In the genomic region with DNA sequence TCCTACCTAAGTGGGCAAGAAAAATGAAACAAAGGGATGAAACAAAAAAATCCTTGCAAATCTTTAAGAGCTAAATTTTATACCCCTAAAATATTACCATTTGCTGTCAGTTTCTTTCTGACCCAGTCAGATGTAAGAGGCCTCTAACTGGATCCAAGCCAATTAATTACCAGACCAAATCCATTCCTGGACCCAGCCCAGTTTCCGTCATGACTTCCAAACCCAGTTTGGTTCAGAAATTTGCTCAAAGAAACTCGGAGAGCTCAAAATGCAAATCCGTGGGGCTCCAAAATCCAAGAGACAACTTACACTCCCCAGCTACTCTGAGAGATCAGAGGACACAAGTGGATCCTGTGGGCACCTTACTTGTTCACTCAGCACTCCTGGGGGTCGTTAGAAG, we compare ENCODE assay signal across 22 cellular contexts. TPM values are rescaled to one million over a fixed set of nuclear protein-coding genes. Genes with fewer than 3 reads are reported as not detected.
DNase-seq lines count a peak whose midpoint lies in the region; ATAC-seq and TF ChIP-seq lines count a peak whose summit lies in the region.
"Had no signal": no experiment of that assay in that cellular context is flagged by ENCODE, and none has a peak within 500 bp of the region (broad histone marks: within the 10 kb centered on the region; RNA-seq: fewer than 3 reads in every experiment).

No MANE protein-coding gene starts in this region.

- no peak for TF ChIP-seq CTCF in right lobe of liver (IDR thresholded peaks at IDR 0.05)

- H3K9me3 ChIP-seq in right lobe of liver, result no peaks in the 10 kb centered on the region
- H3K9me3 ChIP-seq: A549, BE2C had no signal

- H3K36me3 ChIP-seq in right lobe of liver, result no peaks in the 10 kb centered on the region
- H3K36me3 ChIP-seq: BE2C had no signal

- intact Hi-C loops in right lobe of liver (cut with DNase I), result no loop called here

- no peak for ATAC-seq in right lobe of liver
- ATAC-seq: A549, GM12878, GM23338, HCT116 had no signal

- no peak overlapping the region for H3K27ac ChIP-seq in right lobe of liver
- H3K27ac ChIP-seq: A549; BLaER1 treated with 17β-estradiol and CSF1 and Interleukin-3, amounts not matched to agents 10 nM and 100 nM had no signal

- in situ Hi-C loops in G401 (cut with HindIII; ENCODE audit: low sequenced_read_pairs), result no loop called here

- peaks cover 0 to 13% (median 0%) of the 10 kb centered on the region in 4 donors for H3K4me1 ChIP-seq in right lobe of liver
- H3K4me1 ChIP-seq: A549; BE2C; BLaER1 treated with 17β-estradiol and CSF1 and Interleukin-3, amounts not matched to agents 10 nM and 100 nM had no signal

- 50% methylated on average over 4 of the region's 4 CpGs for WGBS in right lobe of liver (ENCODE audit: insufficient coverage, low coverage, low lambda C conversion rate, missing lambda C conversion rate)

- no peak for TF ChIP-seq POLR2A in right lobe of liver (IDR thresholded peaks at IDR 0.05)

- DNase-seq in DMS79 (lab: John Stamatoyannopoulos, UW) (peak; percentile 23), G401 (ENCODE audit: low spot score) (peak; percentile 75), cerebellar cortex (ENCODE audit: low spot score) (peak; percentile 65), fibroblast of peridontal ligament (ENCODE audit: extremely low read depth) (peak; percentile 43), right lobe of liver (no peak), ecto neural progenitor cell (ENCODE audit: low spot score) (no peak), activated T-cell treated with anti-CD3 and anti-CD28 coated beads for 4 hours (no peak)
- DNase-seq: 8988T; ACHN; AML-193; BE2C; CD4-positive, alpha-beta T cell; CD8-positive, alpha-beta memory T cell; DMS 273 treated with DMSO at 0.1 percent for 48 hours; DND-41; GDM1; H9 had no signal

- H3K4me3 ChIP-seq in right lobe of liver, result no peak overlapping the region
- H3K4me3 ChIP-seq: A549; BLaER1 treated with 17β-estradiol and CSF1 and Interleukin-3, amounts not matched to agents 10 nM and 100 nM; GM12878; GM23338 had no signal

- H3K27me3 ChIP-seq in right lobe of liver, result no peaks in the 10 kb centered on the region
- H3K27me3 ChIP-seq: BE2C; BLaER1 treated with 17β-estradiol and CSF1 and Interleukin-3, amounts not matched to agents 10 nM and 100 nM had no signal

RNA-seq across cellular contexts. Expression of gene TRIM44, which starts 46.8 kb away (rescaled TPM):
- 8.3 and 38.1 TPM in 2 replicates for total RNA-seq in G401 (2014; rRNA removed; shearing (Covaris generic))
- total RNA-seq in right lobe of liver, result 10 to 100 TPM; 13.9 to 37.1 (median 31.9) TPM

Comparison
In these comparisons a context has a peak if more than half of its experiments do, and no peak if none do; other contexts are left out.
1. DNase-seq: peak in DMS79 (single experiment), G401 (single experiment), cerebellar cortex (single experiment) and fibroblast of peridontal ligament (single experiment); none in right lobe of liver (0 of 3), ecto neural progenitor cell (single experiment) and activated T-cell treated with anti-CD3 and anti-CD28 coated beads for 4 hours (single experiment).